Comparison of ENCODE assay signal across 25 cellular contexts in genomic region chr5:120137582-120137981, GRCh38.
"Had no signal": no experiment of that assay in that cellular context is flagged by ENCODE, and none has a peak within 500 bp of the region (broad histone marks: within the 10 kb centered on the region; RNA-seq: fewer than 3 reads in every experiment).

No MANE protein-coding gene starts in this region.

- H3K9ac ChIP-seq: parathyroid adenoma had no signal

- H3K4me3 ChIP-seq: heart right ventricle, left ventricle myocardium inferior, lung, mucosa of descending colon, spleen, thyroid gland, upper lobe of left lung had no signal

- H3K36me3 Mint-ChIP-seq: activated naive CD4-positive, alpha-beta T cell treated with anti-CD3 and anti-CD28 coated beads, Interleukin-2, amount 50 U/mL, for 24 hours had no signal

- H3K27ac Mint-ChIP-seq: activated CD4-positive, alpha-beta T cell treated with anti-CD3 and anti-CD28 coated beads, Interleukin-2, amount 10 ng/mL, durations not matched to agents 7 days and 5 days; activated CD8-positive, alpha-beta T cell treated with anti-CD3 and anti-CD28 coated beads for 36 hours; activated naive CD4-positive, alpha-beta T cell treated with anti-CD3 and anti-CD28 coated beads, Interleukin-2, amount 50 U/mL, for 24 hours; activated naive CD8-positive, alpha-beta T cell treated with anti-CD3 and anti-CD28 coated beads, Interleukin-2, amount 50 U/mL, for 24 hours; activated T-helper 17 cell treated with anti-CD3 and anti-CD28 coated beads, Interleukin-2, amount 50 U/mL, for 72 hours; endodermal cell; nephron progenitor cell; stimulated activated naive CD8-positive, alpha-beta T cell treated with anti-CD3 and anti-CD28 coated beads, Interleukin-15, Interleukin-2, amounts not matched to agents 100 ng/mL and 50 ng/mL, for 24 hours had no signal

- H2AFZ ChIP-seq: parathyroid adenoma had no signal

- H3K9me3 Mint-ChIP-seq: activated CD4-positive, alpha-beta T cell treated with anti-CD3 and anti-CD28 coated beads, Interleukin-2, amount 10 ng/mL, durations not matched to agents 7 days and 5 days; activated CD8-positive, alpha-beta T cell treated with anti-CD3 and anti-CD28 coated beads for 36 hours; activated naive CD4-positive, alpha-beta T cell treated with anti-CD3 and anti-CD28 coated beads, Interleukin-2, amount 50 U/mL, for 24 hours; activated naive CD8-positive, alpha-beta T cell treated with anti-CD3 and anti-CD28 coated beads, Interleukin-2, amount 50 U/mL, for 24 hours; activated T-cell treated with anti-CD3 and anti-CD28 coated beads, Interleukin-2, amount 50 U/mL, for 4 hours; activated T-helper 17 cell treated with anti-CD3 and anti-CD28 coated beads, Interleukin-2, amount 50 U/mL, for 72 hours; stimulated activated naive CD8-positive, alpha-beta T cell treated with anti-CD3 and anti-CD28 coated beads, Interleukin-15, Interleukin-2, amounts not matched to agents 100 ng/mL and 50 ng/mL, for 24 hours had no signal

- ATAC-seq: activated CD8-positive, alpha-beta T cell treated with anti-CD3 and anti-CD28 coated beads for 36 hours; activated naive CD8-positive, alpha-beta T cell treated with anti-CD3 and anti-CD28 coated beads, Interleukin-2, amount 50 U/mL, for 24 hours; activated T-cell treated with anti-CD3 and anti-CD28 coated beads, Interleukin-2, amount 50 U/mL, for 4 hours; activated T-helper 17 cell treated with anti-CD3 and anti-CD28 coated beads, Interleukin-2, amount 50 U/mL, for 72 hours; esophagus mucosa; foreskin keratinocyte; mucosa of descending colon; right cardiac atrium had no signal

- H3K4me3 Mint-ChIP-seq: activated CD4-positive, alpha-beta T cell treated with anti-CD3 and anti-CD28 coated beads, Interleukin-2, amount 10 ng/mL, durations not matched to agents 7 days and 5 days; activated CD8-positive, alpha-beta T cell treated with anti-CD3 and anti-CD28 coated beads for 36 hours; activated naive CD4-positive, alpha-beta T cell treated with anti-CD3 and anti-CD28 coated beads, Interleukin-2, amount 50 U/mL, for 24 hours; activated naive CD8-positive, alpha-beta T cell treated with anti-CD3 and anti-CD28 coated beads, Interleukin-2, amount 50 U/mL, for 24 hours; activated T-cell treated with anti-CD3 and anti-CD28 coated beads, Interleukin-2, amount 50 U/mL, for 4 hours; activated T-helper 17 cell treated with anti-CD3 and anti-CD28 coated beads, Interleukin-2, amount 50 U/mL, for 72 hours; endodermal cell; nephron progenitor cell; stimulated activated naive CD8-positive, alpha-beta T cell treated with anti-CD3 and anti-CD28 coated beads, Interleukin-15, Interleukin-2, amounts not matched to agents 100 ng/mL and 50 ng/mL, for 24 hours had no signal

- H3K4me1 Mint-ChIP-seq: activated CD4-positive, alpha-beta T cell treated with anti-CD3 and anti-CD28 coated beads, Interleukin-2, amount 10 ng/mL, durations not matched to agents 7 days and 5 days; activated naive CD4-positive, alpha-beta T cell treated with anti-CD3 and anti-CD28 coated beads, Interleukin-2, amount 50 U/mL, for 24 hours; activated naive CD8-positive, alpha-beta T cell treated with anti-CD3 and anti-CD28 coated beads, Interleukin-2, amount 50 U/mL, for 24 hours; activated T-helper 17 cell treated with anti-CD3 and anti-CD28 coated beads, Interleukin-2, amount 50 U/mL, for 72 hours; endodermal cell had no signal

- H3K36me3 ChIP-seq: heart right ventricle, left ventricle myocardium inferior, spleen, thyroid gland, upper lobe of left lung had no signal

- H3K27ac ChIP-seq: foreskin keratinocyte, parathyroid adenoma, thyroid gland had no signal

- H3K9me3 ChIP-seq: heart right ventricle, left ventricle myocardium inferior, mucosa of descending colon, spleen, thyroid gland, upper lobe of left lung had no signal

- H3K27me3 ChIP-seq: foreskin keratinocyte, heart right ventricle, spleen, thyroid gland, upper lobe of left lung had no signal

- DNase-seq: activated CD4-positive, alpha-beta T cell treated with anti-CD3 and anti-CD28 coated beads, Interleukin-2, amount 10 ng/mL, durations not matched to agents 7 days and 5 days; activated CD4-positive, CD25-positive, alpha-beta regulatory T cell treated with anti-CD3 and anti-CD28 coated beads, Interleukin-2, amount 50 U/mL, for 72 hours; activated CD8-positive, alpha-beta T cell treated with anti-CD3 and anti-CD28 coated beads for 36 hours; activated naive CD8-positive, alpha-beta T cell treated with anti-CD3 and anti-CD28 coated beads, Interleukin-2, amount 50 U/mL, for 24 hours; activated T-cell treated with anti-CD3 and anti-CD28 coated beads, Interleukin-2, amount 50 U/mL, for 4 hours; amygdala; central memory CD4-positive, alpha-beta T cell; endodermal cell; foreskin keratinocyte; heart right ventricle; left ventricle myocardium inferior; mucosa of descending colon; nephron progenitor cell; right cardiac atrium; spleen; substantia nigra; T-helper 2 cell; thyroid gland; upper lobe of left lung had no signal

- H3K4me1 ChIP-seq: foreskin keratinocyte, parathyroid adenoma, thyroid gland had no signal

- H3K27me3 Mint-ChIP-seq: activated CD4-positive, alpha-beta T cell treated with anti-CD3 and anti-CD28 coated beads, Interleukin-2, amount 10 ng/mL, durations not matched to agents 7 days and 5 days; activated CD8-positive, alpha-beta T cell treated with anti-CD3 and anti-CD28 coated beads for 36 hours; activated naive CD4-positive, alpha-beta T cell treated with anti-CD3 and anti-CD28 coated beads, Interleukin-2, amount 50 U/mL, for 24 hours; activated naive CD8-positive, alpha-beta T cell treated with anti-CD3 and anti-CD28 coated beads, Interleukin-2, amount 50 U/mL, for 24 hours; activated T-helper 17 cell treated with anti-CD3 and anti-CD28 coated beads, Interleukin-2, amount 50 U/mL, for 72 hours; stimulated activated naive CD8-positive, alpha-beta T cell treated with anti-CD3 and anti-CD28 coated beads, Interleukin-15, Interleukin-2, amounts not matched to agents 100 ng/mL and 50 ng/mL, for 24 hours had no signal
